ENCODE assay signal across 22 cellular contexts in the genomic region with DNA sequence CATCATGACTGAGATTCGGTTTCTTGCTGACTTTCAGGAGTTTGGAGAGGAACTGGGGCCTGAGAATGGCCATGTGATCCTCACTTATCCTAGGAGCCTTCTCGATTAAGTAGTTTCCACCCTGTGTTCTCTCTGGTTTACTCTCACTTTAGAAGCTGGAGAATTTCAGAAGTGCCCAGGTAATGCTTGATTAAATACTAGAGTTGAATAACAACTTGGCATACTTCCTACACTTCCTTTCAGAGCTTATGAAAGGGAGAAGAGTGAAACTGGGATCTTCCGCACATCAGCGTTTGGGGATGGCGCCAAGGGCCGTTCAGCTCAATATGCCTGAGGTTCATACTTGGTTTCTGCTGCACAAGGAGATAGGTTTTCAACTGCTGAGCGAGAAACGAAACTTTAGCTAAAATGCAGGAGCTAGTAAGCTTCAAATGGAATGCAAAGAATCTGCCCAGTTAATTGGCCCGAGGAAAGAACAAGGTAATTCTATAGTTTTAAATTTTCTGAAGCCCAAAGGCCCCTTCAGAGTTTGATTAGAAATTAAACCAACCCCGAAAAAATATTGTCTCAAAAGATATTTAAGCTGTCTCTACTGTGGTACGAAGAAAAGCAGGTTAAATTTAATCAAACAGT. TPM values are rescaled to one million over a fixed set of nuclear protein-coding genes. Genes with fewer than 3 reads are reported as not detected.
DNase-seq lines count a peak whose midpoint lies in the region; ATAC-seq, FAIRE-seq and TF ChIP-seq lines count a peak whose summit lies in the region.
"Had no signal": no experiment of that assay in that cellular context is flagged by ENCODE, and none has a peak within 500 bp of the region (broad histone marks: within the 10 kb centered on the region; RNA-seq: fewer than 3 reads in every experiment).

No MANE protein-coding gene starts in this region.

- no peak overlapping the region for H3K4me3 Mint-ChIP-seq in nephron progenitor cell
- no peak overlapping the region for H3K4me3 Mint-ChIP-seq in activated T-cell treated with anti-CD3 and anti-CD28 coated beads, Interleukin-2, amount 50 U/mL, for 24 hours
- H3K4me3 Mint-ChIP-seq: CD4-positive, CD25-positive, alpha-beta regulatory T cell; memory B cell; natural killer cell treated with Interleukin-12 subunit alpha and Interleukin-12 subunit beta and Interleukin-15 and Interleukin-18, amount 100 ng/mL, for 72 hours had no signal

- H3F3A ChIP-seq in PC-9 (ENCODE audit: insufficient read depth, low read depth) = no peaks in the 10 kb centered on the region

- no peaks in the 10 kb centered on the region for H3K9me2 ChIP-seq in PC-9 (ENCODE audit: insufficient read depth)

- no peaks in the 10 kb centered on the region for H3K9me3 Mint-ChIP-seq in nephron progenitor cell
- H3K9me3 Mint-ChIP-seq in activated T-cell treated with anti-CD3 and anti-CD28 coated beads, Interleukin-2, amount 50 U/mL, for 24 hours = peaks cover 3% of the 10 kb centered on the region
- H3K9me3 Mint-ChIP-seq: memory B cell; natural killer cell treated with Interleukin-12 subunit alpha and Interleukin-12 subunit beta and Interleukin-15 and Interleukin-18, amount 100 ng/mL, for 72 hours had no signal

- H3K27ac ChIP-seq in PC-9 (no peak overlapping the region), esophagus muscularis mucosa (replicated peaks in 1 of 4) (peak overlapping the region; percentile 16 to 55 (median 50)), HepG2 (ENCODE audit: extremely low read length, insufficient read depth, low read length) (no peak overlapping the region)

- peaks cover 44% of the 10 kb centered on the region for H3K4me1 Mint-ChIP-seq in nephron progenitor cell
- no peaks in the 10 kb centered on the region for H3K4me1 Mint-ChIP-seq in activated T-cell treated with anti-CD3 and anti-CD28 coated beads, Interleukin-2, amount 50 U/mL, for 24 hours (ENCODE audit: low read depth)
- H3K4me1 Mint-ChIP-seq: CD4-positive, CD25-positive, alpha-beta regulatory T cell; memory B cell had no signal

- POLR2A ChIA-PET in PC-9 (lab: Charles Lee; ENCODE audit: unreplicated experiment) = interaction anchor here (0.7 kb wide), 2 partner anchors 12 to 49 kb away, joined by 4 to 5 read pairs; no protein-coding TSS in a partner anchor
- POLR2A ChIA-PET in HepG2 (lab: Yijun Ruan, JAX) = no interaction called here

- TF ChIP-seq POLR2A in esophagus muscularis mucosa (IDR thresholded peaks at IDR 0.05; ENCODE audit: low read depth) (no peak), HepG2 (IDR thresholded peaks at IDR 0.05; ENCODE audit: insufficient read depth in 1 of 2, low read depth in 2 of 2, low read length in 2 of 2) (no peak)

- H3K4me1 ChIP-seq in PC-9 (replicated peaks; ENCODE audit: insufficient read depth) (peaks cover 14% of the 10 kb centered on the region), esophagus muscularis mucosa (peaks cover 0 to 47% (median 34%) of the 10 kb centered on the region in 4 donors), HepG2 (ENCODE audit: insufficient read depth, low read length) (no peaks in the 10 kb centered on the region)

- TF ChIP-seq EP300 in esophagus muscularis mucosa (IDR thresholded peaks at IDR 0.05) (no peak), HepG2 (IDR thresholded peaks at IDR 0.05; ENCODE audit: low read depth in 2 of 2, low read length in 2 of 2) (no peak), HepG2 (CRISPR knock-in tag; IDR thresholded peaks at IDR 0.05; ENCODE audit: borderline replicate concordance) (no peak)

- H3K27me3 ChIP-seq in PC-9 (ENCODE audit: insufficient read depth, low read depth) (no peaks in the 10 kb centered on the region), esophagus muscularis mucosa (no peaks in the 10 kb centered on the region), HepG2 (ENCODE audit: control insufficient read depth in 1 of 2, insufficient read depth in 2 of 2, low read length in 2 of 2) (no peaks in the 10 kb centered on the region)

- H3K4me3 ChIP-seq in PC-9 = no peak overlapping the region
- peak overlapping the region in 2 of 4 donors; percentile 3 to 28 for H3K4me3 ChIP-seq in esophagus muscularis mucosa
- no peak overlapping the region for H3K4me3 ChIP-seq in HepG2 (replicated peaks in 1 of 3; ENCODE audit: insufficient read depth in 1 of 3, low read depth in 2 of 3, low read length in 3 of 3)

- 64% methylated on average over 11 of the region's 11 CpGs for WGBS in esophagus muscularis mucosa
- WGBS in HepG2 (ENCODE audit: low lambda C conversion rate) = 36% methylated on average over 11 of the region's 11 CpGs

- no peaks in the 10 kb centered on the region for H3K36me3 Mint-ChIP-seq in nephron progenitor cell (ENCODE audit: low read depth)
- H3K36me3 Mint-ChIP-seq in activated T-cell treated with anti-CD3 and anti-CD28 coated beads, Interleukin-2, amount 50 U/mL, for 24 hours (ENCODE audit: low read depth) = no peaks in the 10 kb centered on the region
- H3K36me3 Mint-ChIP-seq: CD4-positive, CD25-positive, alpha-beta regulatory T cell; memory B cell; natural killer cell treated with Interleukin-12 subunit alpha and Interleukin-12 subunit beta and Interleukin-15 and Interleukin-18, amount 100 ng/mL, for 72 hours had no signal

- TF ChIP-seq CTCF in PC-9 (conservative IDR thresholded peaks at IDR 0.05) (no peak), esophagus muscularis mucosa (IDR thresholded peaks at IDR 0.05) (no peak), nephron progenitor cell (IDR thresholded peaks at IDR 0.05) (no peak), HepG2 (CRISPR knock-in tag; IDR thresholded peaks at IDR 0.05) (no peak)

- H3K27me3 Mint-ChIP-seq in nephron progenitor cell (ENCODE audit: low read depth, poor library complexity) = no peaks in the 10 kb centered on the region
- H3K27me3 Mint-ChIP-seq in activated T-cell treated with anti-CD3 and anti-CD28 coated beads, Interleukin-2, amount 50 U/mL, for 24 hours = no peaks in the 10 kb centered on the region
- H3K27me3 Mint-ChIP-seq: CD4-positive, CD25-positive, alpha-beta regulatory T cell; memory B cell; natural killer cell treated with Interleukin-12 subunit alpha and Interleukin-12 subunit beta and Interleukin-15 and Interleukin-18, amount 100 ng/mL, for 72 hours had no signal

- H2AFZ ChIP-seq in PC-9 (no peak overlapping the region; the same call in 1 of the 2 replicates), HepG2 (ENCODE audit: low read length) (no peak overlapping the region)

- no peak for ATAC-seq in GM19324 (IDR thresholded peaks at IDR 0.05; ENCODE audit: low FRiP score, unreplicated experiment)
- ATAC-seq in HepG2 = no peak
- ATAC-seq: activated CD4-positive, CD25-positive, alpha-beta regulatory T cell treated with anti-CD3 and anti-CD28 coated beads, Interleukin-2, amount 50 U/mL, for 24 hours; HCT116; natural killer cell treated with Interleukin-12 subunit alpha and Interleukin-12 subunit beta and Interleukin-15 and Interleukin-18, amount 100 ng/mL, for 72 hours; right cardiac atrium had no signal

- intact Hi-C loops in PC-9 (cut with micrococcal nuclease; ENCODE audit: unreplicated experiment) = loop anchor here (5.0 kb wide), 1 partner anchor 74 kb away; no protein-coding TSS in a partner anchor
- intact Hi-C loops in esophagus muscularis mucosa (cut with DNase I) = no loop called here
- intact Hi-C loops in HepG2 (cut with micrococcal nuclease; ENCODE audit: unreplicated experiment) = no loop called here

- H3K9ac ChIP-seq in HepG2 (ENCODE audit: insufficient read depth, low read depth, low read length) = no peak overlapping the region

- no peak for TF ChIP-seq RAD21 in HepG2 (CRISPR knock-in tag; IDR thresholded peaks at IDR 0.05)

- H3K36me3 ChIP-seq in PC-9 (ENCODE audit: low read depth) = no peaks in the 10 kb centered on the region
- no peaks in the 10 kb centered on the region for H3K36me3 ChIP-seq in esophagus muscularis mucosa
- H3K36me3 ChIP-seq in HepG2 (replicated peaks in 1 of 2; ENCODE audit: control insufficient read depth in 1 of 2, insufficient read depth in 2 of 2, low read length in 2 of 2) = no peaks in the 10 kb centered on the region

- no peaks in the 10 kb centered on the region for H3K79me2 ChIP-seq in PC-9 (ENCODE audit: low read depth)
- no peaks in the 10 kb centered on the region for H3K79me2 ChIP-seq in HepG2 (ENCODE audit: insufficient read depth, low read length)

- peak; percentile 91 for DNase-seq in DMS79 treated with DMSO at 0.1 percent for 48 hours (lab: John Stamatoyannopoulos, UW)
- DNase-seq in PC-9 = peak in 1 of 2 experiments; percentile 11
- DNase-seq in esophagus muscularis mucosa (ENCODE audit: extremely low spot score) = no peak
- no peak for DNase-seq in nephron progenitor cell
- no peak for DNase-seq in HepG2 (ENCODE audit: low spot score)
- DNase-seq in activated T-cell treated with anti-CD3 and anti-CD28 coated beads, Interleukin-2, amount 50 U/mL, for 24 hours = no peak
- no peak for DNase-seq in activated T-cell treated with anti-CD3 and anti-CD28 coated beads for 4 hours
- DNase-seq: activated gamma-delta T cell treated with Interleukin-2 at 50 U/mL for 16 hours; anterior cingulate cortex; CD4-positive, CD25-positive, alpha-beta regulatory T cell; EL; Kasumi-1; NCI-H1417; right cardiac atrium had no signal

- in situ Hi-C loops in HepG2 (cut with HindIII; ENCODE audit: extremely low pct_ligation_motif_present, low pct_unique_long_range_greater_than_20kb) = no loop called here

- BruUV-seq in PC-9 (replicated peaks; lab: Mats Ljungman, UMichigan) (no TSS peak), HepG2 (replicated peaks; lab: Mats Ljungman, UMichigan) (no TSS peak)

- no peaks in the 10 kb centered on the region; the same call in 1 of the 2 replicates for H3K9me3 ChIP-seq in PC-9 (ENCODE audit: insufficient read depth, low read depth)
- H3K9me3 ChIP-seq in esophagus muscularis mucosa = no peaks in the 10 kb centered on the region
- no peaks in the 10 kb centered on the region for H3K9me3 ChIP-seq in HepG2 (ENCODE audit: low read length)

- H4K20me1 ChIP-seq in PC-9 (ENCODE audit: insufficient read depth) = no peaks in the 10 kb centered on the region
- H4K20me1 ChIP-seq in HepG2 (ENCODE audit: insufficient read depth, low read length) = no peaks in the 10 kb centered on the region

- peak overlapping the region; percentile 56 for H3K27ac Mint-ChIP-seq in nephron progenitor cell
- H3K27ac Mint-ChIP-seq in activated T-cell treated with anti-CD3 and anti-CD28 coated beads, Interleukin-2, amount 50 U/mL, for 24 hours = no peak overlapping the region
- H3K27ac Mint-ChIP-seq: CD4-positive, CD25-positive, alpha-beta regulatory T cell; memory B cell; natural killer cell treated with Interleukin-12 subunit alpha and Interleukin-12 subunit beta and Interleukin-15 and Interleukin-18, amount 100 ng/mL, for 72 hours had no signal

- CTCF ChIA-PET in PC-9 (lab: Charles Lee) = no interaction called here
- CTCF ChIA-PET in HepG2 (lab: Yijun Ruan, JAX; ENCODE audit: low intra/inter-chr PET ratio, low total read pairs) = no interaction called here

- FAIRE-seq in HepG2 (lab: Jason Lieb, UNC) = no peak
- FAIRE-seq: endometrium, GM19239 had no signal

- H3K4me2 ChIP-seq in PC-9 (peak overlapping the region; percentile 45; the same call in 1 of the 2 replicates), HepG2 (ENCODE audit: low read depth, low read length) (no peak overlapping the region)

RNA-seq across cellular contexts. Expression of a gene that starts 0.8 kb away (rescaled TPM):
- total RNA-seq in PC-9 (2021) = 0.18 and 0.70 TPM in 2 replicates
- 10 to 100 TPM in 1 of 4 donors, 1 to 10 TPM in 2, under 1 TPM in 1; 0.42 to 12.2 (median 1.3) TPM for total RNA-seq in esophagus muscularis mucosa
- total RNA-seq in HepG2 (2016; rRNA removed; fragmentation: Illumina TruSeq; extraction: Trizol) = 2.8 and 4.5 TPM in 2 replicates
- 0.10 and 0.62 TPM in 2 replicates for total RNA-seq in HepG2 (2016; cell fraction: cytosol; rRNA removed; fragmentation: Illumina TruSeq; extraction: Trizol; ENCODE audit: low read depth)
- total RNA-seq in HepG2 (2016; cell fraction: insoluble cytoplasmic fraction; rRNA removed; fragmentation: Illumina TruSeq; extraction: Trizol) = 2.2 and 4.0 TPM in 2 replicates
- 1.0 and 1.1 TPM in 2 replicates for total RNA-seq in HepG2 (2016; cell fraction: membrane; rRNA removed; fragmentation: Illumina TruSeq; extraction: Trizol)
- 13.5 and 15.1 TPM in 2 replicates for total RNA-seq in HepG2 (2016; cell fraction: nucleus; rRNA removed; fragmentation: Illumina TruSeq; extraction: Trizol)
- polyA plus RNA-seq in HepG2 (2011; rRNA removed) = 18.0 and 21.6 TPM in 2 replicates
- polyA plus RNA-seq in HepG2 (2011; cell fraction: cytosol; rRNA removed) = 1.7 and 3.5 TPM in 2 replicates
- polyA plus RNA-seq in HepG2 (2011; cell fraction: nucleus; rRNA removed) = 42.9 and 67.4 TPM in 2 replicates
- polyA plus RNA-seq in HepG2 (2012) = 8.5 and 8.7 TPM in 2 replicates
- polyA plus RNA-seq in HepG2 (2016; cell fraction: cytosol; fragmentation: Illumina TruSeq; extraction: Trizol; ENCODE audit: low read depth) = 0.40 and 0.41 TPM in 2 replicates
- polyA plus RNA-seq in HepG2 (2016; cell fraction: insoluble cytoplasmic fraction; fragmentation: Illumina TruSeq; extraction: Trizol; ENCODE audit: low read depth) = 4.4 and 5.0 TPM in 2 replicates
- 0.95 and 1.2 TPM in 2 replicates for polyA plus RNA-seq in HepG2 (2016; cell fraction: membrane; fragmentation: Illumina TruSeq; extraction: Trizol; ENCODE audit: low read depth)
- polyA plus RNA-seq in HepG2 (2016; cell fraction: nucleus; fragmentation: Illumina TruSeq; extraction: Trizol; ENCODE audit: insufficient read depth, low read depth) = 48.3 and 53.6 TPM in 2 replicates
- polyA minus RNA-seq in HepG2 (2011; rRNA and poly(A)+ RNA removed; ENCODE audit: low replicate concordance) = 3.2 TPM in 1 of 2 replicates, not detected in the other
- 1.2 and 1.8 TPM in 2 replicates for polyA minus RNA-seq in HepG2 (2011; cell fraction: cytosol; rRNA and poly(A)+ RNA removed)
- polyA minus RNA-seq in HepG2 (2011; cell fraction: nucleus; rRNA and poly(A)+ RNA removed) = 19.6 and 26.0 TPM in 2 replicates
- total RNA-seq: CD4-positive, CD25-positive, alpha-beta regulatory T cell; natural killer cell treated with Interleukin-12 subunit alpha and Interleukin-12 subunit beta and Interleukin-15 and Interleukin-18, amount 100 ng/mL, for 72 hours; right cardiac atrium; T-helper 2 cell treated with Interferon-gamma antibody and Interleukin-4, amounts not matched to agents 100 ng/mL and 5 ng/mL, for 36 hours had no signal
- polyA plus RNA-seq: CD4-positive, CD25-positive, alpha-beta regulatory T cell; right cardiac atrium had no signal

Comparison
In these comparisons a context has a peak if more than half of its experiments do, and no peak if none do; other contexts are left out.
1. H3K27ac ChIP-seq: peak in esophagus muscularis mucosa (4 of 4); none in PC-9 (single experiment) and HepG2 (single experiment).